ENCODE assay signal across 15 cellular contexts in the genomic region with DNA sequence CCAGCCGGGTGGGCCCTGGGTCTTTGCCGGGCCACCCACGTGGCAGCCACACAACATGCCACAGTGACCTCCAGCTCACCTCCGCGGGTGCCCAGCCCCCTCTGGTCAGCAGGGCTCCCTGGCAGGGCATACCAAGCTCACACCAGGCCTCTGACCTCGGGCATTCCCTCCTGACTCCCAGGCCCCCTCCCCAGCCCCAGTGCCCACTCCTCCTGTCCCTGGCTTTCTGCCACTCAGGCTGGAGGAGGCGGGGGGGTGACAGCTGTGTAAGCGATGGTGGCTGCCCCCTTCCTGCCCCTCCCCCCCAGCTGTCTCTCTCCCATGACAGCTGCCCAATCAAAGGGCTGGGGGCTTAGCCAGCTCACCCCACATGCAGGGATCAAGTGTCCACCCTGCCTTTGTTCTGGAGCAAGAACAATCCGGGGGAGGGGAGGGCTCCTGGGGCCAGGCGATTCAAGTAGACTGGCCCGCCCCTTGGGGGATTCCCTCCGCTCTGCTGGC. TPM values are rescaled to one million over a fixed set of nuclear protein-coding genes. Genes with fewer than 3 reads are reported as not detected.
A peak's percentile ranks its signal among the peaks of the same experiment; 100 is the strongest.
DNase-seq lines count a peak whose midpoint lies in the region; FAIRE-seq and TF ChIP-seq lines count a peak whose summit lies in the region.
"Had no signal": no experiment of that assay in that cellular context is flagged by ENCODE, and none has a peak within 500 bp of the region (broad histone marks: within the 10 kb centered on the region; RNA-seq: fewer than 3 reads in every experiment).

No MANE protein-coding gene starts in this region.

- H3K4me3 ChIP-seq in astrocyte (ENCODE audit: insufficient read depth, low read depth, low read length) = no peak overlapping the region

- peaks cover 14% of the 10 kb centered on the region for H3K4me1 Mint-ChIP-seq in astrocyte (ENCODE audit: low read depth, unreplicated experiment)

- no peaks in the 10 kb centered on the region for H3K9me3 ChIP-seq in astrocyte (ENCODE audit: insufficient read depth, low read depth, low read length)

- no peak overlapping the region for H3K9ac ChIP-seq in astrocyte (ENCODE audit: low read length)

- FAIRE-seq in astrocyte (lab: Jason Lieb, UNC) = no peak

- H3K36me3 Mint-ChIP-seq in astrocyte (ENCODE audit: low read depth, unreplicated experiment) = peaks cover 24% of the 10 kb centered on the region

- H3K4me1 ChIP-seq in astrocyte (ENCODE audit: insufficient read depth, low read length) = peaks cover 15% of the 10 kb centered on the region
- H3K4me1 ChIP-seq: foreskin keratinocyte had no signal

- H3K27ac Mint-ChIP-seq in astrocyte (ENCODE audit: unreplicated experiment) = no peak overlapping the region

- peaks cover 3% of the 10 kb centered on the region for H3K9me3 Mint-ChIP-seq in astrocyte (ENCODE audit: unreplicated experiment)

- no peak overlapping the region for H3K4me3 Mint-ChIP-seq in astrocyte (ENCODE audit: unreplicated experiment)

- H3K36me3 ChIP-seq in astrocyte (ENCODE audit: insufficient read depth, low read length) = no peaks in the 10 kb centered on the region

- H4K20me1 ChIP-seq in astrocyte (ENCODE audit: insufficient read depth, low read length) = peaks cover 62% of the 10 kb centered on the region

- no peak overlapping the region for H2AFZ ChIP-seq in astrocyte (ENCODE audit: low read depth, low read length)

- peaks cover 40% of the 10 kb centered on the region for H3K79me2 ChIP-seq in astrocyte (ENCODE audit: insufficient read depth, low read length)

- DNase-seq in NCI-H748 (lab: John Stamatoyannopoulos, UW; ENCODE audit: unreplicated experiment) = peak; percentile 57
- DNase-seq in NCI-H748 treated with DMSO at 0.1 percent for 48 hours (lab: John Stamatoyannopoulos, UW) = no peak
- no peak for DNase-seq in astrocyte (ENCODE audit: low read depth)
- DNase-seq in medulla oblongata (ENCODE audit: extremely low spot score) = peak; percentile 32
- no peak for DNase-seq in germinal center (ENCODE audit: low spot score)
- DNase-seq in activated CD8-positive, alpha-beta memory T cell treated with anti-CD3 and anti-CD28 coated beads for 24 hours = no peak
- DNase-seq in G401 (ENCODE audit: low spot score) = no peak
- DNase-seq: activated T-cell treated with anti-CD3 and anti-CD28 coated beads for 4 hours; DMS53; foreskin keratinocyte; left colon; NK-92 treated with Interleukin-12 subunit alpha and Interleukin-12 subunit beta, amount 100 ng/mL, for 24 hours had no signal

- peak overlapping the region; percentile 98 for H3K4me2 ChIP-seq in astrocyte (ENCODE audit: low read length)

- in situ Hi-C loops in G401 (cut with HindIII; ENCODE audit: low sequenced_read_pairs) = no loop called here

- no peaks in the 10 kb centered on the region for H3K27me3 ChIP-seq in astrocyte (ENCODE audit: insufficient read depth, low read length)
- H3K27me3 ChIP-seq: foreskin keratinocyte had no signal

- H3K27ac ChIP-seq in astrocyte (ENCODE audit: low read depth, low read length) (no peak overlapping the region), temporal lobe (ENCODE audit: low read depth, low read length) (peak overlapping the region; percentile 97)
- H3K27ac ChIP-seq: foreskin keratinocyte had no signal

- peaks cover 8% of the 10 kb centered on the region for H3K27me3 Mint-ChIP-seq in astrocyte (ENCODE audit: low read depth, unreplicated experiment)

- TF ChIP-seq CTCF in astrocyte (IDR thresholded peaks at IDR 0.05; ENCODE audit: insufficient read depth, low read depth, low read length) = no peak

RNA-seq across cellular contexts. Expression of gene PCBP4, which starts 3.3 kb away (rescaled TPM):
- total RNA-seq in astrocyte (95.4 and 102 TPM in 2 replicates), temporal lobe (32.5 TPM)
- total RNA-seq in G401 (2014; rRNA removed; shearing (Covaris generic)) = 57.1 and 80.7 TPM in 2 replicates

RNA-seq across cellular contexts. Expression of gene GPR62, which starts 8.8 kb away (rescaled TPM):
- total RNA-seq in astrocyte = not detected in 2 replicates
- 0.25 TPM for total RNA-seq in temporal lobe
- not detected in 2 replicates for total RNA-seq in G401 (2014; rRNA removed; shearing (Covaris generic))
- total RNA-seq: foreskin keratinocyte, left colon, MCF 10A, osteoblast had no signal

RNA-seq across cellular contexts. Expression of gene ABHD14B, which starts 9.8 kb away (rescaled TPM):
- 10.3 and 12.3 TPM in 2 replicates for total RNA-seq in astrocyte
- total RNA-seq in temporal lobe = 1.7 TPM
- total RNA-seq in G401 (2014; rRNA removed; shearing (Covaris generic)) = 6.5 and 9.9 TPM in 2 replicates

RNA-seq across cellular contexts. Expression of gene ABHD14A, which starts 10.9 kb away (rescaled TPM):
- total RNA-seq in astrocyte (10.9 and 11.8 TPM in 2 replicates), temporal lobe (11.6 TPM)
- total RNA-seq in G401 (2014; rRNA removed; shearing (Covaris generic)) = 14.8 and 26.8 TPM in 2 replicates

RNA-seq across cellular contexts. Expression of gene ACY1, which starts 19.3 kb away (rescaled TPM):
- total RNA-seq in astrocyte (16.4 and 21.1 TPM in 2 replicates), temporal lobe (1.2 TPM)
- total RNA-seq in G401 (2014; rRNA removed; shearing (Covaris generic)) = 103 and 242 TPM in 2 replicates

Comparison
In these comparisons a context has a peak if more than half of its experiments do, and no peak if none do; other contexts are left out.
1. DNase-seq: peak in NCI-H748 (single experiment) and medulla oblongata (single experiment); none in NCI-H748 treated with DMSO at 0.1 percent for 48 hours (single experiment), astrocyte (single experiment), germinal center (single experiment), activated CD8-positive, alpha-beta memory T cell treated with anti-CD3 and anti-CD28 coated beads for 24 hours (single experiment) and G401 (single experiment).